1 cellular context compared by ENCODE assay signal in genomic region chr12:2795291-2796186, GRCh38.
TF ChIP-seq lines count a peak whose summit lies in the region.

No MANE protein-coding gene starts in this region.

TF ChIP-seq in HepG2, 621 proteins besides CTCF, POLR2A, EP300 and RAD21 (continued from another document and continues in another):
- TF ChIP-seq ZNF616 (CRISPR knock-in tag; IDR thresholded peaks at IDR 0.05; ENCODE audit: low read depth) (no peak), FOXK1 (CRISPR knock-in tag; IDR thresholded peaks at IDR 0.05; ENCODE audit: borderline replicate concordance, low read depth) (0 out of 2 replicates have a peak, but pooled peaks have one; percentile 27), ZNF234 (CRISPR knock-in tag; conservative IDR thresholded peaks at IDR 0.05) (no peak), ZBTB43 (CRISPR knock-in tag; conservative IDR thresholded peaks at IDR 0.05) (no peak), STAG1 (CRISPR knock-in tag; IDR thresholded peaks at IDR 0.05) (no peak), TFDP2 (CRISPR knock-in tag; IDR thresholded peaks at IDR 0.05) (no peak), SMARCC2 (IDR thresholded peaks at IDR 0.05) (no peak), YEATS2 (CRISPR knock-in tag; IDR thresholded peaks at IDR 0.05; ENCODE audit: borderline replicate concordance) (no peak), KDM4B (CRISPR knock-in tag; IDR thresholded peaks at IDR 0.05) (no peak), RCOR2 (CRISPR knock-in tag; IDR thresholded peaks at IDR 0.05) (no peak), NCOR1 (IDR thresholded peaks at IDR 0.05; ENCODE audit: borderline replicate concordance, low read length) (no peak), ZSCAN25 (CRISPR knock-in tag; IDR thresholded peaks at IDR 0.05) (no peak), PRMT3 (CRISPR knock-in tag; IDR thresholded peaks at IDR 0.05; ENCODE audit: borderline replicate concordance, low read depth) (no peak), ETV6 (CRISPR knock-in tag; conservative IDR thresholded peaks at IDR 0.05) (no peak), ZNF567 (CRISPR knock-in tag; IDR thresholded peaks at IDR 0.05; ENCODE audit: borderline replicate concordance) (no peak), DRAP1 (CRISPR knock-in tag; IDR thresholded peaks at IDR 0.05) (peak; percentile 16; the same call in 1 of the 2 replicates), PAXIP1 (CRISPR knock-in tag; conservative IDR thresholded peaks at IDR 0.05) (peak; percentile 23; the same call in 1 of the 2 replicates), EEA1 (CRISPR knock-in tag; IDR thresholded peaks at IDR 0.05; ENCODE audit: borderline replicate concordance) (no peak), ZNF619 (CRISPR knock-in tag; IDR thresholded peaks at IDR 0.05) (no peak), HDAC6 (IDR thresholded peaks at IDR 0.05; ENCODE audit: low read depth, low read length) (no peak), MAZ (IDR thresholded peaks at IDR 0.05; ENCODE audit: borderline replicate concordance, low read depth, low read length) (peak; percentile 53; the same call in 1 of the 2 replicates), MAZ (CRISPR knock-in tag; IDR thresholded peaks at IDR 0.05; ENCODE audit: low read depth) (peak; percentile 76; the same call in 1 of the 2 replicates), CEBPG (CRISPR knock-in tag; IDR thresholded peaks at IDR 0.05) (no peak), SAFB2 (CRISPR knock-in tag; IDR thresholded peaks at IDR 0.05; ENCODE audit: borderline replicate concordance, low read depth) (no peak), PITX1 (CRISPR knock-in tag; IDR thresholded peaks at IDR 0.05) (no peak), ZNF326 (CRISPR knock-in tag; IDR thresholded peaks at IDR 0.05; ENCODE audit: borderline replicate concordance) (no peak), RFXAP (CRISPR knock-in tag; IDR thresholded peaks at IDR 0.05; ENCODE audit: borderline replicate concordance) (no peak), PHF5A (CRISPR knock-in tag; IDR thresholded peaks at IDR 0.05; ENCODE audit: low read depth, unreplicated experiment) (no peak)
- TF ChIP-seq, protein P1, sequence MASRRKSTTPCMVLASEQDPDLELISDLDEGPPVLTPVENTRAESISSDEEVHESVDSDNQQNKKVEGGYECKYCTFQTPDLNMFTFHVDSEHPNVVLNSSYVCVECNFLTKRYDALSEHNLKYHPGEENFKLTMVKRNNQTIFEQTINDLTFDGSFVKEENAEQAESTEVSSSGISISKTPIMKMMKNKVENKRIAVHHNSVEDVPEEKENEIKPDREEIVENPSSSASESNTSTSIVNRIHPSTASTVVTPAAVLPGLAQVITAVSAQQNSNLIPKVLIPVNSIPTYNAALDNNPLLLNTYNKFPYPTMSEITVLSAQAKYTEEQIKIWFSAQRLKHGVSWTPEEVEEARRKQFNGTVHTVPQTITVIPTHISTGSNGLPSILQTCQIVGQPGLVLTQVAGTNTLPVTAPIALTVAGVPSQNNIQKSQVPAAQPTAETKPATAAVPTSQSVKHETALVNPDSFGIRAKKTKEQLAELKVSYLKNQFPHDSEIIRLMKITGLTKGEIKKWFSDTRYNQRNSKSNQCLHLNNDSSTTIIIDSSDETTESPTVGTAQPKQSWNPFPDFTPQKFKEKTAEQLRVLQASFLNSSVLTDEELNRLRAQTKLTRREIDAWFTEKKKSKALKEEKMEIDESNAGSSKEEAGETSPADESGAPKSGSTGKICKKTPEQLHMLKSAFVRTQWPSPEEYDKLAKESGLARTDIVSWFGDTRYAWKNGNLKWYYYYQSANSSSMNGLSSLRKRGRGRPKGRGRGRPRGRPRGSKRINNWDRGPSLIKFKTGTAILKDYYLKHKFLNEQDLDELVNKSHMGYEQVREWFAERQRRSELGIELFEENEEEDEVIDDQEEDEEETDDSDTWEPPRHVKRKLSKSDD (CRISPR knock-in tag; IDR thresholded peaks at IDR 0.05; ENCODE audit: low read depth): no peak
- TF ChIP-seq, protein P2, sequence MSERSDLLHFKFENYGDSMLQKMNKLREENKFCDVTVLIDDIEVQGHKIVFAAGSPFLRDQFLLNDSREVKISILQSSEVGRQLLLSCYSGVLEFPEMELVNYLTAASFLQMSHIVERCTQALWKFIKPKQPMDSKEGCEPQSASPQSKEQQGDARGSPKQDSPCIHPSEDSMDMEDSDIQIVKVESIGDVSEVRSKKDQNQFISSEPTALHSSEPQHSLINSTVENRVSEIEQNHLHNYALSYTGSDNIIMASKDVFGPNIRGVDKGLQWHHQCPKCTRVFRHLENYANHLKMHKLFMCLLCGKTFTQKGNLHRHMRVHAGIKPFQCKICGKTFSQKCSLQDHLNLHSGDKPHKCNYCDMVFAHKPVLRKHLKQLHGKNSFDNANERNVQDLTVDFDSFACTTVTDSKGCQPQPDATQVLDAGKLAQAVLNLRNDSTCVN (CRISPR knock-in tag; IDR thresholded peaks at IDR 0.05; ENCODE audit: borderline replicate concordance): no peak
- TF ChIP-seq, protein P3, sequence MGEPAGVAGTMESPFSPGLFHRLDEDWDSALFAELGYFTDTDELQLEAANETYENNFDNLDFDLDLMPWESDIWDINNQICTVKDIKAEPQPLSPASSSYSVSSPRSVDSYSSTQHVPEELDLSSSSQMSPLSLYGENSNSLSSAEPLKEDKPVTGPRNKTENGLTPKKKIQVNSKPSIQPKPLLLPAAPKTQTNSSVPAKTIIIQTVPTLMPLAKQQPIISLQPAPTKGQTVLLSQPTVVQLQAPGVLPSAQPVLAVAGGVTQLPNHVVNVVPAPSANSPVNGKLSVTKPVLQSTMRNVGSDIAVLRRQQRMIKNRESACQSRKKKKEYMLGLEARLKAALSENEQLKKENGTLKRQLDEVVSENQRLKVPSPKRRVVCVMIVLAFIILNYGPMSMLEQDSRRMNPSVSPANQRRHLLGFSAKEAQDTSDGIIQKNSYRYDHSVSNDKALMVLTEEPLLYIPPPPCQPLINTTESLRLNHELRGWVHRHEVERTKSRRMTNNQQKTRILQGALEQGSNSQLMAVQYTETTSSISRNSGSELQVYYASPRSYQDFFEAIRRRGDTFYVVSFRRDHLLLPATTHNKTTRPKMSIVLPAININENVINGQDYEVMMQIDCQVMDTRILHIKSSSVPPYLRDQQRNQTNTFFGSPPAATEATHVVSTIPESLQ (CRISPR knock-in tag; conservative IDR thresholded peaks at IDR 0.05): no peak
- TF ChIP-seq, protein P4, sequence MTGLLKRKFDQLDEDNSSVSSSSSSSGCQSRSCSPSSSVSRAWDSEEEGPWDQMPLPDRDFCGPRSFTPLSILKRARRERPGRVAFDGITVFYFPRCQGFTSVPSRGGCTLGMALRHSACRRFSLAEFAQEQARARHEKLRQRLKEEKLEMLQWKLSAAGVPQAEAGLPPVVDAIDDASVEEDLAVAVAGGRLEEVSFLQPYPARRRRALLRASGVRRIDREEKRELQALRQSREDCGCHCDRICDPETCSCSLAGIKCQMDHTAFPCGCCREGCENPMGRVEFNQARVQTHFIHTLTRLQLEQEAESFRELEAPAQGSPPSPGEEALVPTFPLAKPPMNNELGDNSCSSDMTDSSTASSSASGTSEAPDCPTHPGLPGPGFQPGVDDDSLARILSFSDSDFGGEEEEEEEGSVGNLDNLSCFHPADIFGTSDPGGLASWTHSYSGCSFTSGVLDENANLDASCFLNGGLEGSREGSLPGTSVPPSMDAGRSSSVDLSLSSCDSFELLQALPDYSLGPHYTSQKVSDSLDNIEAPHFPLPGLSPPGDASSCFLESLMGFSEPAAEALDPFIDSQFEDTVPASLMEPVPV (CRISPR knock-in tag; IDR thresholded peaks at IDR 0.05): 0 out of 2 replicates have a peak, but pooled peaks have one; percentile 51
- TF ChIP-seq, protein P5, sequence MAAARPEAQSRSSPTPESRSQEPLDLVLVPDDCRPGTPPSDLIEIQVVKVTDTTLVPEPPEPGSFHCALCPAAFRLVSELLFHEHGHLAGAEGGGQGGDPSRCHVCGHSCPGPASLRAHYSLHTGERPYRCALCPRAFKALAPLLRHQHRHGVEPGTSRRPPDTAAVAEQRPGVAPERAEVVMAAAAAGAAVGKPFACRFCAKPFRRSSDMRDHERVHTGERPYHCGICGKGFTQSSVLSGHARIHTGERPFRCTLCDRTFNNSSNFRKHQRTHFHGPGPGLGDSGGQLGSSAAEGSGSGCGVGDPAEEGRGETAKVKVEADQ (CRISPR knock-in tag; IDR thresholded peaks at IDR 0.05; ENCODE audit: borderline replicate concordance): no peak
- TF ChIP-seq, protein P6, sequence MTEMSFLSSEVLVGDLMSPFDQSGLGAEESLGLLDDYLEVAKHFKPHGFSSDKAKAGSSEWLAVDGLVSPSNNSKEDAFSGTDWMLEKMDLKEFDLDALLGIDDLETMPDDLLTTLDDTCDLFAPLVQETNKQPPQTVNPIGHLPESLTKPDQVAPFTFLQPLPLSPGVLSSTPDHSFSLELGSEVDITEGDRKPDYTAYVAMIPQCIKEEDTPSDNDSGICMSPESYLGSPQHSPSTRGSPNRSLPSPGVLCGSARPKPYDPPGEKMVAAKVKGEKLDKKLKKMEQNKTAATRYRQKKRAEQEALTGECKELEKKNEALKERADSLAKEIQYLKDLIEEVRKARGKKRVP (CRISPR knock-in tag; IDR thresholded peaks at IDR 0.05): no peak
- TF ChIP-seq, protein P7, sequence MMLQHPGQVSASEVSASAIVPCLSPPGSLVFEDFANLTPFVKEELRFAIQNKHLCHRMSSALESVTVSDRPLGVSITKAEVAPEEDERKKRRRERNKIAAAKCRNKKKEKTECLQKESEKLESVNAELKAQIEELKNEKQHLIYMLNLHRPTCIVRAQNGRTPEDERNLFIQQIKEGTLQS (CRISPR knock-in tag; IDR thresholded peaks at IDR 0.05): no peak
- TF ChIP-seq, protein P8, sequence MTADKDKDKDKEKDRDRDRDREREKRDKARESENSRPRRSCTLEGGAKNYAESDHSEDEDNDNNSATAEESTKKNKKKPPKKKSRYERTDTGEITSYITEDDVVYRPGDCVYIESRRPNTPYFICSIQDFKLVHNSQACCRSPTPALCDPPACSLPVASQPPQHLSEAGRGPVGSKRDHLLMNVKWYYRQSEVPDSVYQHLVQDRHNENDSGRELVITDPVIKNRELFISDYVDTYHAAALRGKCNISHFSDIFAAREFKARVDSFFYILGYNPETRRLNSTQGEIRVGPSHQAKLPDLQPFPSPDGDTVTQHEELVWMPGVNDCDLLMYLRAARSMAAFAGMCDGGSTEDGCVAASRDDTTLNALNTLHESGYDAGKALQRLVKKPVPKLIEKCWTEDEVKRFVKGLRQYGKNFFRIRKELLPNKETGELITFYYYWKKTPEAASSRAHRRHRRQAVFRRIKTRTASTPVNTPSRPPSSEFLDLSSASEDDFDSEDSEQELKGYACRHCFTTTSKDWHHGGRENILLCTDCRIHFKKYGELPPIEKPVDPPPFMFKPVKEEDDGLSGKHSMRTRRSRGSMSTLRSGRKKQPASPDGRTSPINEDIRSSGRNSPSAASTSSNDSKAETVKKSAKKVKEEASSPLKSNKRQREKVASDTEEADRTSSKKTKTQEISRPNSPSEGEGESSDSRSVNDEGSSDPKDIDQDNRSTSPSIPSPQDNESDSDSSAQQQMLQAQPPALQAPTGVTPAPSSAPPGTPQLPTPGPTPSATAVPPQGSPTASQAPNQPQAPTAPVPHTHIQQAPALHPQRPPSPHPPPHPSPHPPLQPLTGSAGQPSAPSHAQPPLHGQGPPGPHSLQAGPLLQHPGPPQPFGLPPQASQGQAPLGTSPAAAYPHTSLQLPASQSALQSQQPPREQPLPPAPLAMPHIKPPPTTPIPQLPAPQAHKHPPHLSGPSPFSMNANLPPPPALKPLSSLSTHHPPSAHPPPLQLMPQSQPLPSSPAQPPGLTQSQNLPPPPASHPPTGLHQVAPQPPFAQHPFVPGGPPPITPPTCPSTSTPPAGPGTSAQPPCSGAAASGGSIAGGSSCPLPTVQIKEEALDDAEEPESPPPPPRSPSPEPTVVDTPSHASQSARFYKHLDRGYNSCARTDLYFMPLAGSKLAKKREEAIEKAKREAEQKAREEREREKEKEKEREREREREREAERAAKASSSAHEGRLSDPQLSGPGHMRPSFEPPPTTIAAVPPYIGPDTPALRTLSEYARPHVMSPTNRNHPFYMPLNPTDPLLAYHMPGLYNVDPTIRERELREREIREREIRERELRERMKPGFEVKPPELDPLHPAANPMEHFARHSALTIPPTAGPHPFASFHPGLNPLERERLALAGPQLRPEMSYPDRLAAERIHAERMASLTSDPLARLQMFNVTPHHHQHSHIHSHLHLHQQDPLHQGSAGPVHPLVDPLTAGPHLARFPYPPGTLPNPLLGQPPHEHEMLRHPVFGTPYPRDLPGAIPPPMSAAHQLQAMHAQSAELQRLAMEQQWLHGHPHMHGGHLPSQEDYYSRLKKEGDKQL (CRISPR knock-in tag; IDR thresholded peaks at IDR 0.05; ENCODE audit: low read depth): no peak
